ENCODE assay signal across 13 cellular contexts in the genomic region with DNA sequence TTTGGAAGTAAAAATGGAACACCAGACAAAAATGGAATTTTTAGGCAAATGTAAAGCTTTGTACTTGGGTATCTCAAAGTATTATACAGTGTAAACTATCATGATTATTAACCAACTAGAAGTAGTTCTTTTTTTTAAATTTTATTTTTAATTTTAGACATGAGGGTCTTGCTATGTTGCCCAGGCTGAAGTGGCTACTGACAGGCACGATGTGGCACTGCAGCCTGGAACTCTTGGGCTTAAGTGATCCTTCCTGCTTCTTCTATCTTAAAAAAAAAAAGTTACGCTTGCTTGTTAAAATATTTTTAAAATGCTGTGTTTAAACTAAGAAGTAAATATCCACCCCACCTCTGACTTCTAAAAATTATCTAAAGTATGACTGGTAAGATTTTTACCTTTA. TPM values are rescaled to one million over a fixed set of nuclear protein-coding genes. Genes with fewer than 3 reads are reported as not detected.
DNase-seq lines count a peak whose midpoint lies in the region; ATAC-seq and TF ChIP-seq lines count a peak whose summit lies in the region.
"Had no signal": no experiment of that assay in that cellular context is flagged by ENCODE, and none has a peak within 500 bp of the region (broad histone marks: within the 10 kb centered on the region; RNA-seq: fewer than 3 reads in every experiment).

No MANE protein-coding gene starts in this region.

- no peak for TF ChIP-seq CTCF in activated B cell treated with CpG ODN at 0.5 μM for 24 hours (IDR thresholded peaks at IDR 0.05)
- no peak for TF ChIP-seq CTCF in tibial nerve (IDR thresholded peaks at IDR 0.05)

- no peak for TF ChIP-seq EP300 in tibial nerve (IDR thresholded peaks at IDR 0.05)

- CTCF ChIA-PET in activated naive CD4-positive, alpha-beta T cell treated with anti-CD3 and anti-CD28 coated beads for 36 hours (lab: Charles Lee) = interaction anchor here (0.5 to 3.3 kb wide), 12 partner anchors 77 to 550 kb away, joined by 3 to 21 read pairs (median 6); no protein-coding TSS in a partner anchor
- CTCF ChIA-PET in activated B cell treated with CpG ODN at 0.5 μM for 24 hours (lab: Charles Lee) = interaction anchor here (1.2 to 6.3 kb wide), 9 partner anchors 51 to 415 kb away, joined by 3 to 214 read pairs (median 22); no protein-coding TSS in a partner anchor

- peak overlapping the region in 3 of 4 donors; percentile 95 to 98 (median 97) for H3K27ac ChIP-seq in tibial nerve

- no peaks in the 10 kb centered on the region for H3K36me3 Mint-ChIP-seq in activated naive CD4-positive, alpha-beta T cell treated with anti-CD3 and anti-CD28 coated beads for 36 hours (ENCODE audit: low read depth)
- peaks cover 14% of the 10 kb centered on the region for H3K36me3 Mint-ChIP-seq in activated B cell treated with CpG ODN at 0.5 μM for 24 hours (ENCODE audit: low read depth)
- H3K36me3 Mint-ChIP-seq in immature natural killer cell = no peaks in the 10 kb centered on the region

- DNase-seq in activated naive CD4-positive, alpha-beta T cell treated with anti-CD3 and anti-CD28 coated beads for 36 hours = no peak
- no peak for DNase-seq in activated naive CD4-positive, alpha-beta T cell treated with anti-CD3 and anti-CD28 coated beads, Interleukin-2, amount 50 U/mL, for 16 hours
- DNase-seq in activated B cell treated with CpG ODN at 0.5 μM for 24 hours (no peak), immature natural killer cell (no peak), tibial nerve (ENCODE audit: low spot score in 2 of 2) (no peak), NCI-H2171 treated with DMSO at 0.1 percent for 48 hours (lab: John Stamatoyannopoulos, UW) (no peak), NCI-H2227 treated with DMSO at 0.1 percent for 48 hours (lab: John Stamatoyannopoulos, UW) (no peak)
- DNase-seq: aorta, GOT3, mucosa of descending colon, NCI-H446 had no signal

- H3K27ac Mint-ChIP-seq in activated naive CD4-positive, alpha-beta T cell treated with anti-CD3 and anti-CD28 coated beads for 36 hours = no peak overlapping the region
- H3K27ac Mint-ChIP-seq in activated B cell treated with CpG ODN at 0.5 μM for 24 hours = peak overlapping the region; percentile 99
- H3K27ac Mint-ChIP-seq in immature natural killer cell = peak overlapping the region in 5 of 6 donors; percentile 13 to 99 (median 94)

- intact Hi-C loops in activated naive CD4-positive, alpha-beta T cell treated with anti-CD3 and anti-CD28 coated beads for 36 hours (cut with micrococcal nuclease) = loop anchor here (1.0 kb wide), 1 partner anchor 74 kb away; no protein-coding TSS in a partner anchor
- intact Hi-C loops in activated B cell treated with CpG ODN at 0.5 μM for 24 hours (cut with micrococcal nuclease) = loop anchor here (1.0 to 5.0 kb wide), 5 partner anchors 14 to 1832 kb away; partner anchors contain the start of genes PALS1 and WDR89

- H3K4me1 ChIP-seq in tibial nerve = peaks cover 0 to 28% (median 9%) of the 10 kb centered on the region in 4 donors

- ATAC-seq in activated B cell treated with CpG ODN at 0.5 μM for 24 hours (ENCODE audit: low read depth) = no peak
- ATAC-seq in GM19035 (IDR thresholded peaks at IDR 0.05; ENCODE audit: unreplicated experiment) = no peak
- ATAC-seq: mucosa of descending colon, Right ventricle myocardium inferior had no signal

- no peaks in the 10 kb centered on the region for H3K27me3 Mint-ChIP-seq in activated naive CD4-positive, alpha-beta T cell treated with anti-CD3 and anti-CD28 coated beads for 36 hours (ENCODE audit: low read depth)
- H3K27me3 Mint-ChIP-seq in activated B cell treated with CpG ODN at 0.5 μM for 24 hours = no peaks in the 10 kb centered on the region
- peaks cover 2 to 6% (median 4%) of the 10 kb centered on the region in 3 donors for H3K27me3 Mint-ChIP-seq in immature natural killer cell (ENCODE audit: low read depth in 3 of 3)

- no peak overlapping the region for H3K4me3 ChIP-seq in tibial nerve
- H3K4me3 ChIP-seq: mucosa of descending colon had no signal

- H3K9me3 ChIP-seq in tibial nerve = no peaks in the 10 kb centered on the region
- H3K9me3 ChIP-seq: mucosa of descending colon had no signal

- H3K9me3 Mint-ChIP-seq in activated naive CD4-positive, alpha-beta T cell treated with anti-CD3 and anti-CD28 coated beads for 36 hours = no peaks in the 10 kb centered on the region
- no peaks in the 10 kb centered on the region for H3K9me3 Mint-ChIP-seq in activated B cell treated with CpG ODN at 0.5 μM for 24 hours
- no peaks in the 10 kb centered on the region for H3K9me3 Mint-ChIP-seq in immature natural killer cell

- no peak for TF ChIP-seq POLR2A in tibial nerve (IDR thresholded peaks at IDR 0.05)

- H3K27me3 ChIP-seq in tibial nerve = no peaks in the 10 kb centered on the region

- peaks cover 29% of the 10 kb centered on the region for H3K4me1 Mint-ChIP-seq in activated naive CD4-positive, alpha-beta T cell treated with anti-CD3 and anti-CD28 coated beads for 36 hours (ENCODE audit: low read depth)
- H3K4me1 Mint-ChIP-seq in activated B cell treated with CpG ODN at 0.5 μM for 24 hours (peaks cover 37% of the 10 kb centered on the region), immature natural killer cell (peaks cover 13 to 36% of the 10 kb centered on the region in 2 donors)

- POLR2A ChIA-PET in activated B cell treated with CpG ODN at 0.5 μM for 24 hours (lab: Charles Lee) = interaction anchor here (0.9 to 6.7 kb wide), 20 partner anchors 14 to 424 kb away, joined by 3 to 183 read pairs (median 10); partner anchors contain the start of genes FNTB and MAX

- H3K36me3 ChIP-seq in tibial nerve = no peaks in the 10 kb centered on the region

- peak overlapping the region; percentile 92 for H3K4me3 Mint-ChIP-seq in activated naive CD4-positive, alpha-beta T cell treated with anti-CD3 and anti-CD28 coated beads for 36 hours
- H3K4me3 Mint-ChIP-seq in activated B cell treated with CpG ODN at 0.5 μM for 24 hours = peak overlapping the region; percentile 99
- peak overlapping the region; percentile 95 to 100 (median 99) for H3K4me3 Mint-ChIP-seq in immature natural killer cell

- 89 to 98% methylated on average over 2 of the region's 2 CpGs for WGBS in tibial nerve, 2 donors

RNA-seq across cellular contexts. Expression of gene FUT8, which starts 1.9 kb away (rescaled TPM):
- 10 to 100 TPM; 34.6 to 38.7 TPM for total RNA-seq in activated naive CD4-positive, alpha-beta T cell treated with anti-CD3 and anti-CD28 coated beads for 36 hours
- total RNA-seq in activated B cell treated with CpG ODN at 0.5 μM for 24 hours (115 and 123 TPM in 2 replicates), tibial nerve (100 to 1,000 TPM in 1 of 4 donors, 10 to 100 TPM in 3; 69.6 to 114 (median 91.2) TPM)
- 10 to 100 TPM in 2 of 3 donors, 1 to 10 TPM in 1; 6.5 to 11.1 (median 11.0) TPM for polyA plus RNA-seq in immature natural killer cell
